In genomic region chr1:8763888-8764287, GRCh38 we compare ENCODE assay signal across 11 cellular contexts. TPM values are rescaled to one million over a fixed set of nuclear protein-coding genes. Genes with fewer than 3 reads are reported as not detected.
A peak's percentile ranks its signal among the peaks of the same experiment; 100 is the strongest.
DNase-seq lines count a peak whose midpoint lies in the region; ATAC-seq, FAIRE-seq and TF ChIP-seq lines count a peak whose summit lies in the region.
"Had no signal": no experiment of that assay in that cellular context is flagged by ENCODE, and none has a peak within 500 bp of the region (broad histone marks: within the 10 kb centered on the region; RNA-seq: fewer than 3 reads in every experiment).

No MANE protein-coding gene starts in this region.

- intact Hi-C loops in kidney (cut with DNase I), result no loop called here

- H3K4me1 ChIP-seq in kidney (ENCODE audit: control insufficient read depth in 1 of 2, insufficient read depth in 1 of 2, low read depth in 1 of 2, low read length in 2 of 2), result peaks cover 2 to 8% of the 10 kb centered on the region in 2 donors

- no peaks in the 10 kb centered on the region for H3K9me3 Mint-ChIP-seq in activated CD8-positive, alpha-beta memory T cell treated with anti-CD3 and anti-CD28 coated beads, Interleukin-2, amount 10 ng/mL, durations not matched to agents 7 days and 5 days (ENCODE audit: low read depth)

- TF ChIP-seq CTCF in GM12864 (IDR thresholded peaks at IDR 0.05; ENCODE audit: low read depth, low read length, missing control alignments) (peak; percentile 42), kidney epithelial cell (IDR thresholded peaks at IDR 0.05; ENCODE audit: insufficient read depth, low read length, poor library complexity, severe bottlenecking) (peak; percentile 8), kidney (IDR thresholded peaks at IDR 0.05; ENCODE audit: borderline replicate concordance, extremely low read depth, insufficient read depth) (no peak)

- peak overlapping the region in 1 of 2 donors; percentile 17 for H3K27ac ChIP-seq in kidney (ENCODE audit: low read depth in 2 of 2, low read length in 2 of 2)

- H3K27me3 ChIP-seq in kidney epithelial cell (ENCODE audit: control insufficient read depth, insufficient read depth, low read length), result no peaks in the 10 kb centered on the region

- peaks cover 6% of the 10 kb centered on the region for H3K36me3 Mint-ChIP-seq in activated CD8-positive, alpha-beta memory T cell treated with anti-CD3 and anti-CD28 coated beads, Interleukin-2, amount 10 ng/mL, durations not matched to agents 7 days and 5 days

- H3K9me3 ChIP-seq in kidney (ENCODE audit: control insufficient read depth in 1 of 2, low read length in 2 of 2), result no peaks in the 10 kb centered on the region

- H3K36me3 ChIP-seq in kidney epithelial cell (ENCODE audit: control insufficient read depth, insufficient read depth, low read length), result no peaks in the 10 kb centered on the region
- no peaks in the 10 kb centered on the region for H3K36me3 ChIP-seq in kidney (ENCODE audit: control insufficient read depth in 1 of 2, insufficient read depth in 2 of 2, low read length in 2 of 2)

- ATAC-seq in GM21723 (IDR thresholded peaks at IDR 0.05; ENCODE audit: unreplicated experiment), result peak; percentile 68
- ATAC-seq in activated CD8-positive, alpha-beta memory T cell treated with anti-CD3 and anti-CD28 coated beads, Interleukin-2, amount 10 ng/mL, durations not matched to agents 7 days and 5 days, result no peak
- no peak for ATAC-seq in HG03460 (IDR thresholded peaks at IDR 0.05; ENCODE audit: unreplicated experiment)
- ATAC-seq: Panc1 had no signal

- DNase-seq in GM12864 (ENCODE audit: low read depth), result peak; percentile 34
- DNase-seq in OCI-M1 (lab: John Stamatoyannopoulos, UW), result peak; percentile 48
- no peak for DNase-seq in kidney epithelial cell (ENCODE audit: low read depth)
- no peak for DNase-seq in activated CD8-positive, alpha-beta memory T cell treated with anti-CD3 and anti-CD28 coated beads, Interleukin-2, amount 10 ng/mL, durations not matched to agents 7 days and 5 days
- DNase-seq in amniotic stem cell (lab: John Stamatoyannopoulos, UW), result no peak
- no peak for DNase-seq in kidney
- DNase-seq: activated CD4-positive, alpha-beta T cell treated with anti-CD3 and anti-CD28 coated beads, Interleukin-2, amount 50 U/mL, for 4 hours; anterior cingulate cortex had no signal

- no peak overlapping the region for H3K27ac Mint-ChIP-seq in activated CD8-positive, alpha-beta memory T cell treated with anti-CD3 and anti-CD28 coated beads, Interleukin-2, amount 10 ng/mL, durations not matched to agents 7 days and 5 days

- FAIRE-seq in kidney (lab: Jason Lieb, UNC), result no peak

- no peak overlapping the region for H3K4me3 Mint-ChIP-seq in activated CD8-positive, alpha-beta memory T cell treated with anti-CD3 and anti-CD28 coated beads, Interleukin-2, amount 10 ng/mL, durations not matched to agents 7 days and 5 days

- H3K4me3 ChIP-seq in GM12864 (ENCODE audit: low read depth, low read length) (no peak overlapping the region), kidney epithelial cell (ENCODE audit: low read depth, low read length) (no peak overlapping the region), kidney (ENCODE audit: low read length in 2 of 2) (no peak overlapping the region)

- H3K4me1 Mint-ChIP-seq in activated CD8-positive, alpha-beta memory T cell treated with anti-CD3 and anti-CD28 coated beads, Interleukin-2, amount 10 ng/mL, durations not matched to agents 7 days and 5 days, result peaks cover 7% of the 10 kb centered on the region

- no peaks in the 10 kb centered on the region for H3K27me3 Mint-ChIP-seq in activated CD8-positive, alpha-beta memory T cell treated with anti-CD3 and anti-CD28 coated beads, Interleukin-2, amount 10 ng/mL, durations not matched to agents 7 days and 5 days

- CTCF ChIA-PET in activated CD8-positive, alpha-beta memory T cell treated with anti-CD3 and anti-CD28 coated beads, Interleukin-2, amount 10 ng/mL, durations not matched to agents 7 days and 5 days (lab: Charles Lee), result no interaction called here

- H3K9ac ChIP-seq in kidney (ENCODE audit: low read length in 2 of 2), result no peak overlapping the region

RNA-seq across cellular contexts. Expression of gene RERE, which starts 53.6 kb away (rescaled TPM):
- 33.3 and 47.5 TPM in 2 replicates for total RNA-seq in kidney epithelial cell
- 10 to 100 TPM; 38.3 TPM for total RNA-seq in activated CD8-positive, alpha-beta memory T cell treated with anti-CD3 and anti-CD28 coated beads, Interleukin-2, amount 10 ng/mL, durations not matched to agents 7 days and 5 days
- 176 TPM for total RNA-seq in kidney
- polyA plus RNA-seq in kidney (ENCODE audit: insufficient read depth, low read depth, low replicate concordance), result 37.2 TPM

Comparison
In these comparisons a context has a peak if more than half of its experiments do, and no peak if none do; other contexts are left out.
1. DNase-seq: peak in GM12864 (single experiment) and OCI-M1 (single experiment); none in kidney epithelial cell (single experiment), activated CD8-positive, alpha-beta memory T cell treated with anti-CD3 and anti-CD28 coated beads, Interleukin-2, amount 10 ng/mL, durations not matched to agents 7 days and 5 days (single experiment), amniotic stem cell (single experiment) and kidney (single experiment).